Comparison of ENCODE assay signal across 18 cellular contexts in genomic region chr2:156083707-156084494, GRCh38.
A peak's percentile ranks its signal among the peaks of the same experiment; 100 is the strongest.
DNase-seq lines count a peak whose midpoint lies in the region; ATAC-seq, FAIRE-seq and TF ChIP-seq lines count a peak whose summit lies in the region.
"Had no signal": no experiment of that assay in that cellular context is flagged by ENCODE, and none has a peak within 500 bp of the region (broad histone marks: within the 10 kb centered on the region; RNA-seq: fewer than 3 reads in every experiment).

No MANE protein-coding gene starts in this region.

- POLR2A ChIA-PET in HepG2 (lab: Yijun Ruan, JAX) = no interaction called here
- POLR2A ChIA-PET in MCF 10A (lab: Yijun Ruan, JAX) = interaction anchor here (1.0 kb wide), 1 partner anchor 250 kb away, joined by 5 read pairs; no protein-coding TSS in a partner anchor

- no peak for TF ChIP-seq EP300 in HepG2 (IDR thresholded peaks at IDR 0.05; ENCODE audit: low read depth in 2 of 2, low read length in 2 of 2)
- no peak for TF ChIP-seq EP300 in HepG2 (CRISPR knock-in tag; IDR thresholded peaks at IDR 0.05; ENCODE audit: borderline replicate concordance)
- no peak for TF ChIP-seq EP300 in transverse colon (IDR thresholded peaks at IDR 0.05; ENCODE audit: low read depth)

- no peak for ATAC-seq in HepG2
- ATAC-seq in right lobe of liver = no peak
- ATAC-seq: activated CD8-positive, alpha-beta memory T cell treated with anti-CD3 and anti-CD28 coated beads, Interleukin-2, amount 10 ng/mL, durations not matched to agents 7 days and 5 days had no signal

- H3K27ac Mint-ChIP-seq in MCF 10A (ENCODE audit: low read depth, unreplicated experiment) = peak overlapping the region; percentile 83
- H3K27ac Mint-ChIP-seq: activated B cell treated with CpG ODN at 0.5 μM for 24 hours; activated CD8-positive, alpha-beta memory T cell treated with anti-CD3 and anti-CD28 coated beads, Interleukin-2, amount 10 ng/mL, durations not matched to agents 7 days and 5 days had no signal

- no peaks in the 10 kb centered on the region for H3K79me2 ChIP-seq in HepG2 (ENCODE audit: insufficient read depth, low read length)
- H3K79me2 ChIP-seq: hepatocyte had no signal

- H3K36me3 ChIP-seq in HepG2 (replicated peaks in 1 of 2; ENCODE audit: control insufficient read depth in 1 of 2, insufficient read depth in 2 of 2, low read length in 2 of 2) (no peaks in the 10 kb centered on the region), right lobe of liver (no peaks in the 10 kb centered on the region), kidney epithelial cell (ENCODE audit: control insufficient read depth, insufficient read depth, low read length) (no peaks in the 10 kb centered on the region), transverse colon (no peaks in the 10 kb centered on the region)
- H3K36me3 ChIP-seq: brain microvascular endothelial cell, HAP-1 had no signal

- no peak overlapping the region for H3K4me2 ChIP-seq in HepG2 (ENCODE audit: low read depth, low read length)
- H3K4me2 ChIP-seq: hepatocyte had no signal

- H3K27ac ChIP-seq in HepG2 (ENCODE audit: extremely low read length, insufficient read depth, low read length) (no peak overlapping the region), right lobe of liver (no peak overlapping the region), transverse colon (no peak overlapping the region)
- H3K27ac ChIP-seq: brain microvascular endothelial cell, hepatocyte had no signal

- no TSS peak for BruUV-seq in HepG2 (replicated peaks; lab: Mats Ljungman, UMichigan)
- BruUV-seq in MCF 10A (replicated peaks; lab: Mats Ljungman, UMichigan) = no TSS peak

- H3K27me3 Mint-ChIP-seq in MCF 10A (ENCODE audit: insufficient read depth, unreplicated experiment) = no peaks in the 10 kb centered on the region
- H3K27me3 Mint-ChIP-seq: activated CD8-positive, alpha-beta memory T cell treated with anti-CD3 and anti-CD28 coated beads, Interleukin-2, amount 10 ng/mL, durations not matched to agents 7 days and 5 days had no signal

- FAIRE-seq in HepG2 (lab: Jason Lieb, UNC) = no peak
- FAIRE-seq: endothelial cell of umbilical vein had no signal

- H3K4me3 Mint-ChIP-seq in MCF 10A (ENCODE audit: unreplicated experiment) = no peak overlapping the region
- H3K4me3 Mint-ChIP-seq: activated B cell treated with CpG ODN at 0.5 μM for 24 hours; activated CD8-positive, alpha-beta memory T cell treated with anti-CD3 and anti-CD28 coated beads, Interleukin-2, amount 10 ng/mL, durations not matched to agents 7 days and 5 days had no signal

- H3K4me1 ChIP-seq in HepG2 (ENCODE audit: insufficient read depth, low read length) = no peaks in the 10 kb centered on the region
- H3K4me1 ChIP-seq in right lobe of liver = no peaks in the 10 kb centered on the region
- no peaks in the 10 kb centered on the region for H3K4me1 ChIP-seq in transverse colon
- H3K4me1 ChIP-seq: HAP-1 had no signal

- no peaks in the 10 kb centered on the region for H3K27me3 ChIP-seq in HepG2 (ENCODE audit: control insufficient read depth in 1 of 2, insufficient read depth in 2 of 2, low read length in 2 of 2)
- no peaks in the 10 kb centered on the region for H3K27me3 ChIP-seq in right lobe of liver
- no peaks in the 10 kb centered on the region for H3K27me3 ChIP-seq in kidney epithelial cell (ENCODE audit: control insufficient read depth, insufficient read depth, low read length)
- no peaks in the 10 kb centered on the region for H3K27me3 ChIP-seq in transverse colon
- H3K27me3 ChIP-seq: brain microvascular endothelial cell, hepatocyte had no signal

- no peak for TF ChIP-seq RAD21 in HepG2 (CRISPR knock-in tag; IDR thresholded peaks at IDR 0.05)

- TF ChIP-seq POLR2A in HepG2 (IDR thresholded peaks at IDR 0.05; ENCODE audit: insufficient read depth in 1 of 2, low read depth in 2 of 2, low read length in 2 of 2) (no peak), right lobe of liver (IDR thresholded peaks at IDR 0.05) (no peak), transverse colon (IDR thresholded peaks at IDR 0.05) (no peak)

- in situ Hi-C loops in HepG2 (cut with HindIII; ENCODE audit: extremely low pct_ligation_motif_present, low pct_unique_long_range_greater_than_20kb) (no loop called here), transverse colon (cut with MboI; ENCODE audit: low pct_ligation_motif_present in 1 of 4, low pct_unique_long_range_greater_than_20kb in 1 of 4, low sequenced_read_pairs in 3 of 4) (no loop called here)

- no peak overlapping the region for H3K9ac ChIP-seq in HepG2 (ENCODE audit: insufficient read depth, low read depth, low read length)

- CTCF ChIA-PET in HepG2 (lab: Yijun Ruan, JAX; ENCODE audit: low intra/inter-chr PET ratio, low total read pairs) = no interaction called here
- CTCF ChIA-PET in MCF 10A (lab: Yijun Ruan, JAX) = interaction anchor here (1.0 kb wide), 1 partner anchor 11 kb away, joined by 3 read pairs; no protein-coding TSS in a partner anchor

- H3K9me3 Mint-ChIP-seq in MCF 10A (ENCODE audit: unreplicated experiment) = peaks cover 10% of the 10 kb centered on the region

- no peaks in the 10 kb centered on the region for H3K36me3 Mint-ChIP-seq in MCF 10A (ENCODE audit: insufficient read depth, unreplicated experiment)
- H3K36me3 Mint-ChIP-seq: activated CD8-positive, alpha-beta memory T cell treated with anti-CD3 and anti-CD28 coated beads, Interleukin-2, amount 10 ng/mL, durations not matched to agents 7 days and 5 days had no signal

- H3K4me3 ChIP-seq in HepG2 (replicated peaks in 1 of 3; ENCODE audit: insufficient read depth in 1 of 3, low read depth in 2 of 3, low read length in 3 of 3) (no peak overlapping the region), right lobe of liver (no peak overlapping the region), kidney epithelial cell (ENCODE audit: low read depth, low read length) (no peak overlapping the region), transverse colon (no peak overlapping the region)
- H3K4me3 ChIP-seq: HAP-1, hepatocyte had no signal

- H2AFZ ChIP-seq in HepG2 (ENCODE audit: low read length) = no peak overlapping the region
- H2AFZ ChIP-seq: hepatocyte had no signal

- intact Hi-C loops in HepG2 (cut with micrococcal nuclease; ENCODE audit: unreplicated experiment) (no loop called here), right lobe of liver (cut with DNase I) (no loop called here), MCF 10A (cut with micrococcal nuclease) (no loop called here), transverse colon (cut with DNase I; ENCODE audit: low total_unique reads) (no loop called here)

- DNase-seq in HepG2 (ENCODE audit: low spot score) = no peak
- no peak for DNase-seq in right lobe of liver
- DNase-seq in MCF 10A (ENCODE audit: unreplicated experiment) = peak; percentile 82
- DNase-seq in kidney epithelial cell (ENCODE audit: low read depth) = peak; percentile 21
- peak; percentile 7 for DNase-seq in transverse colon
- DNase-seq in stimulated activated naive CD4-positive, alpha-beta T cell (lab: John Stamatoyannopoulos, UW) = no peak
- no peak for DNase-seq in NCI-H446 treated with DMSO at 0.1 percent for 48 hours (lab: John Stamatoyannopoulos, UW)
- DNase-seq in effector CD4-positive, alpha-beta T cell = no peak
- DNase-seq: ACHN; activated B cell treated with CpG ODN at 0.5 μM for 24 hours; activated CD8-positive, alpha-beta memory T cell treated with anti-CD3 and anti-CD28 coated beads, Interleukin-2, amount 10 ng/mL, durations not matched to agents 7 days and 5 days; brain microvascular endothelial cell; COR-L47; NCI-H2029 treated with DMSO at 0.1 percent for 48 hours; SW 1271 had no signal

- 52% methylated on average over 15 of the region's 15 CpGs for WGBS in HepG2 (ENCODE audit: low lambda C conversion rate)
- WGBS in right lobe of liver (ENCODE audit: insufficient coverage, low coverage, low lambda C conversion rate, missing lambda C conversion rate) = 81% methylated on average over 11 of the region's 15 CpGs
- WGBS in transverse colon (ENCODE audit: low coverage in 1 of 2), 2 donors = 80% methylated on average over 1 to 15 of the region's 15 CpGs

- peaks cover 15% of the 10 kb centered on the region for H3K4me1 Mint-ChIP-seq in MCF 10A (ENCODE audit: insufficient read depth, unreplicated experiment)
- H3K4me1 Mint-ChIP-seq: activated B cell treated with CpG ODN at 0.5 μM for 24 hours had no signal

- no peaks in the 10 kb centered on the region for H4K20me1 ChIP-seq in HepG2 (ENCODE audit: insufficient read depth, low read length)

- H3K9me3 ChIP-seq in HepG2 (ENCODE audit: low read length) (peaks cover 15% of the 10 kb centered on the region; the same call in 1 of the 2 replicates), right lobe of liver (no peaks in the 10 kb centered on the region), transverse colon (peaks cover 0 to 3% of the 10 kb centered on the region in 2 donors)
- H3K9me3 ChIP-seq: HAP-1 had no signal

- TF ChIP-seq CTCF in HepG2 (CRISPR knock-in tag; IDR thresholded peaks at IDR 0.05) = no peak
- TF ChIP-seq CTCF in right lobe of liver (IDR thresholded peaks at IDR 0.05) = no peak
- TF ChIP-seq CTCF in MCF 10A (IDR thresholded peaks at IDR 0.05; ENCODE audit: unreplicated experiment) = no peak
- TF ChIP-seq CTCF in kidney epithelial cell (IDR thresholded peaks at IDR 0.05; ENCODE audit: insufficient read depth, low read length, poor library complexity, severe bottlenecking) = no peak
- no peak for TF ChIP-seq CTCF in transverse colon (IDR thresholded peaks at IDR 0.05)

TF ChIP-seq in HepG2, 621 proteins besides CTCF, POLR2A, EP300 and RAD21:
- TF ChIP-seq ZNF770 (CRISPR knock-in tag; IDR thresholded peaks at IDR 0.05) = peak; percentile 48; the same call in 1 of the 2 replicates
- no peak for TF ChIP-seq TAF1 (CRISPR knock-in tag; IDR thresholded peaks at IDR 0.05)

Comparison
In these comparisons a context has a peak if more than half of its experiments do, and no peak if none do; other contexts are left out.
1. DNase-seq: peak in MCF 10A (single experiment), kidney epithelial cell (single experiment) and transverse colon (single experiment); none in HepG2 (single experiment), right lobe of liver (0 of 3), stimulated activated naive CD4-positive, alpha-beta T cell (0 of 6), NCI-H446 treated with DMSO at 0.1 percent for 48 hours (single experiment) and effector CD4-positive, alpha-beta T cell (single experiment).